23 cellular contexts compared by ENCODE assay signal in the genomic region with DNA sequence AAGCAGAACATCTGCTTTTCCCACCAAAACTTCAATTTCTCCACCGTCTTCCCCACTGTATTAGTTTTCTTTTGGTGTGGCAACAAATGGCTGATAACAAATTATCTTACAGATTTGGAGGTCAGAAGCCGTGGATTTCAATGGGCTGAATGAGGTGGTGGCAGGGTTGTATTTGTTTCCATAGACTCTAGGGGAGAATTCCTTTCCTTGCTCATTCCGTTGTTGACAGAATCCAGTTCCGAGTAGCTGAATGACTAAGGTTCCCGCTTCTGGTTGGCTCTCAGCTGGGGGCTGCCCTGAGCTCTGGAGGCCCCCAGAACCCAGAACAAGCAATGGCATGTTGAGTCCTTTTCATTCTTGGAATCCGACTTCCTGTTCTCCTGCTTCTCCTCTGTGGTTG.
A peak's percentile ranks its signal among the peaks of the same experiment; 100 is the strongest.
DNase-seq lines count a peak whose midpoint lies in the region; ATAC-seq and TF ChIP-seq lines count a peak whose summit lies in the region.
"Had no signal": no experiment of that assay in that cellular context is flagged by ENCODE, and none has a peak within 500 bp of the region (broad histone marks: within the 10 kb centered on the region; RNA-seq: fewer than 3 reads in every experiment).

No MANE protein-coding gene starts in this region.

- no peaks in the 10 kb centered on the region for H3K27me3 ChIP-seq in esophagus squamous epithelium
- H3K27me3 ChIP-seq: SJSA1 had no signal

- TF ChIP-seq CTCF in esophagus squamous epithelium (IDR thresholded peaks at IDR 0.05), result no peak

- DNase-seq in NCI-H2107 treated with DMSO at 0.1 percent for 48 hours (lab: John Stamatoyannopoulos, UW; ENCODE audit: unreplicated experiment), result peak; percentile 40
- DNase-seq in NCI-H2107 (lab: John Stamatoyannopoulos, UW), result no peak
- DNase-seq in astrocyte of the hippocampus (ENCODE audit: low read depth, low spot score), result peak; percentile 48
- DNase-seq in esophagus squamous epithelium (lab: John Stamatoyannopoulos, UW), result no peak
- no peak for DNase-seq in stimulated activated naive B cell treated with anti-CD40 and anti-IgM and Interleukin-4, amounts not matched to agents 10 μg/mL and 1 μg/mL and 100 μg/mL, for 72 hours
- no peak for DNase-seq in GOT3 (lab: John Stamatoyannopoulos, UW)
- no peak for DNase-seq in NCI-H1694 (lab: John Stamatoyannopoulos, UW)
- DNase-seq in AG20443 (ENCODE audit: low spot score), result no peak
- DNase-seq: AML-193; C1 segment of cervical spinal cord; CD8-positive, alpha-beta T cell; GDM1; H7; Karpas-422; MV-4-11; NCI-H1417; NCI-H187; NCI-H2227 treated with DMSO at 0.1 percent for 48 hours; NCI-H510A; NCI-H748 treated with DMSO at 0.1 percent for 48 hours had no signal

- no peaks in the 10 kb centered on the region for H3K9me3 ChIP-seq in esophagus squamous epithelium
- H3K9me3 ChIP-seq: SJSA1 had no signal

- peaks cover 0 to 37% (median 3%) of the 10 kb centered on the region in 3 donors for H3K4me1 ChIP-seq in esophagus squamous epithelium
- H3K4me1 ChIP-seq: SJSA1 had no signal

- H3K36me3 Mint-ChIP-seq in stimulated activated naive B cell treated with anti-CD40 and anti-IgM and Interleukin-4, amounts not matched to agents 10 μg/mL and 1 μg/mL and 100 μg/mL, for 72 hours, result peaks cover 31 to 60% of the 10 kb centered on the region in 2 donors

- no peaks in the 10 kb centered on the region for H3K9me3 Mint-ChIP-seq in stimulated activated naive B cell treated with anti-CD40 and anti-IgM and Interleukin-4, amounts not matched to agents 10 μg/mL and 1 μg/mL and 100 μg/mL, for 72 hours
- H3K9me3 Mint-ChIP-seq: CD8-positive, alpha-beta T cell had no signal

- intact Hi-C loops in esophagus squamous epithelium (cut with DNase I), result no loop called here

- H3K27ac ChIP-seq in esophagus squamous epithelium, result peak overlapping the region in 3 of 4 donors; percentile 52 to 65 (median 53)
- H3K27ac ChIP-seq: 22Rv1, SJSA1 had no signal

- peak overlapping the region; percentile 33 for H3K27ac Mint-ChIP-seq in stimulated activated naive B cell treated with anti-CD40 and anti-IgM and Interleukin-4, amounts not matched to agents 10 μg/mL and 1 μg/mL and 100 μg/mL, for 72 hours
- H3K27ac Mint-ChIP-seq: CD8-positive, alpha-beta T cell had no signal

- ATAC-seq in stimulated activated naive B cell treated with anti-CD40 and anti-IgM and Interleukin-4, amounts not matched to agents 10 μg/mL and 1 μg/mL and 100 μg/mL, for 72 hours (replicated peaks), result no peak
- ATAC-seq: CD8-positive, alpha-beta T cell; Right ventricle myocardium inferior had no signal

- H3K4me1 Mint-ChIP-seq in stimulated activated naive B cell treated with anti-CD40 and anti-IgM and Interleukin-4, amounts not matched to agents 10 μg/mL and 1 μg/mL and 100 μg/mL, for 72 hours, result peaks cover 27 to 46% of the 10 kb centered on the region in 2 donors

- no peak overlapping the region for H3K4me3 Mint-ChIP-seq in stimulated activated naive B cell treated with anti-CD40 and anti-IgM and Interleukin-4, amounts not matched to agents 10 μg/mL and 1 μg/mL and 100 μg/mL, for 72 hours
- H3K4me3 Mint-ChIP-seq: CD8-positive, alpha-beta T cell had no signal

- no peak overlapping the region for H3K4me3 ChIP-seq in esophagus squamous epithelium
- H3K4me3 ChIP-seq: SJSA1 had no signal

- no peaks in the 10 kb centered on the region for H3K27me3 Mint-ChIP-seq in stimulated activated naive B cell treated with anti-CD40 and anti-IgM and Interleukin-4, amounts not matched to agents 10 μg/mL and 1 μg/mL and 100 μg/mL, for 72 hours

- 85 to 91% methylated on average over 6 of the region's 6 CpGs for WGBS in esophagus squamous epithelium, 2 donors

- no peaks in the 10 kb centered on the region for H3K36me3 ChIP-seq in esophagus squamous epithelium
- H3K36me3 ChIP-seq: SJSA1 had no signal

- TF ChIP-seq POLR2A in esophagus squamous epithelium (IDR thresholded peaks at IDR 0.05), result no peak

Comparison
In these comparisons a context has a peak if more than half of its experiments do, and no peak if none do; other contexts are left out.
1. DNase-seq: peak in NCI-H2107 treated with DMSO at 0.1 percent for 48 hours (single experiment) and astrocyte of the hippocampus (single experiment); none in NCI-H2107 (single experiment), esophagus squamous epithelium (single experiment), stimulated activated naive B cell treated with anti-CD40 and anti-IgM and Interleukin-4, amounts not matched to agents 10 μg/mL and 1 μg/mL and 100 μg/mL, for 72 hours (single experiment), GOT3 (single experiment), NCI-H1694 (single experiment) and AG20443 (single experiment).